Comparison of ENCODE assay signal across 9 cellular contexts in the genomic region with DNA sequence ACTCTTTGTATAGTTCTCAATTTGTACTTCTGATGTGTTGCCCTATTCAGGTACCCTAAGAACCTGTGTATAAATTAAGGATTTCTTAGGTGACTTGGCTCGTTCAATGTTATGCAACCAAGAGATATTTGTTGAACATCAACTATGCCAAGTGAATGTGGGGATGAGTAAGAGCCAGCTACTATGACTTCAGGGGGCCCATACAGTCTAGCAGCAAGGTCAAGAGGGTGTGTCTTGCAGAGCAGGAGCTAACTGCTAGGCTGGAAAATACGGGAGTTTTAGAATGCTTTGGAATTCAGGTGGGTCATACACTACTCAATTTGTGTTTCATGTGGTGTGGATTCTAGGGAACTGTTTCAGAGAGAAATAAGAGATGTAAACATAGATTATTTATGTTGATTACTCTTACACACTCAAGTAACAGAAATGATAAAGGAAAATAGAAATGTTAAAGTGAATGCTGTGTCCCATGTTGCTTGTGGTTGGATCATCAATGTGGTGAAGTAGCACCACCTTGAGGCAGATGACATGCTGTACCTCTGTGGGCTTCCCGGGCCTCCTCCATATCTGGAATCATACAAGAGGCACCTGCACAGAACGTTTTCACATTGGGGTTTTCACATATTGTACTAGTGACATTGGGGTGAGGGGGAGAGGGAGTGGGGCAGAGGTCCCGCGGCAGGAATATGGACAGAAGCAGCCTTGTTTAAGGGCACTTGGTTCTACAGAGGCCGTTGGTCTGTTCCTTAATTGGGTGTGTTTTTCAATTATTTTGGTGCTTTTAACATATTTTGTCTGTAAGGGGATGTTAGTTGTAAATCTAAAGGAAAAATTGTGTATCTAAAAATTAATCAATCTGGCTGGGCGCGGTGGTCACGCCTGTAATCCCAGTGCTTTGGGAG. TPM values are rescaled to one million over a fixed set of nuclear protein-coding genes. Genes with fewer than 3 reads are reported as not detected.
A peak's percentile ranks its signal among the peaks of the same experiment; 100 is the strongest.
DNase-seq lines count a peak whose midpoint lies in the region; ATAC-seq and TF ChIP-seq lines count a peak whose summit lies in the region.
"Had no signal": no experiment of that assay in that cellular context is flagged by ENCODE, and none has a peak within 500 bp of the region (broad histone marks: within the 10 kb centered on the region; RNA-seq: fewer than 3 reads in every experiment).

No MANE protein-coding gene starts in this region.

- no peaks in the 10 kb centered on the region for H3K9me3 Mint-ChIP-seq in CD4-positive, alpha-beta T cell
- no peaks in the 10 kb centered on the region for H3K9me3 Mint-ChIP-seq in nephron

- H3K36me3 ChIP-seq in esophagus muscularis mucosa: peaks cover under 1 to 40% (median 25%) of the 10 kb centered on the region in 4 donors
- H3K36me3 ChIP-seq in aorta (ENCODE audit: control insufficient read depth in 1 of 2, insufficient read depth in 2 of 2, low read length in 1 of 2): peaks cover 0 to 2% of the 10 kb centered on the region in 2 donors

- CTCF ChIA-PET in CD4-positive, alpha-beta T cell (lab: Charles Lee): interaction anchor here (0.5 to 1.0 kb wide), 3 partner anchors 10 to 110 kb away, joined by 4 read pairs; no protein-coding TSS in a partner anchor

- peak; percentile 64 for TF ChIP-seq CTCF in CD4-positive, alpha-beta T cell (IDR thresholded peaks at IDR 0.05)
- TF ChIP-seq CTCF in esophagus muscularis mucosa (IDR thresholded peaks at IDR 0.05) (peak; percentile 46 to 70 (median 50)), nephron (IDR thresholded peaks at IDR 0.05; ENCODE audit: unreplicated experiment in 3 of 3) (peak; percentile 74 to 83 (median 81))

- peak overlapping the region; percentile 60 for H3K27ac Mint-ChIP-seq in CD4-positive, alpha-beta T cell
- H3K27ac Mint-ChIP-seq in nephron: peak overlapping the region; percentile 2 to 19 (median 6)

- POLR2A ChIA-PET in CD4-positive, alpha-beta T cell (lab: Charles Lee): no interaction called here

- H3K4me1 ChIP-seq in esophagus muscularis mucosa (peaks cover 22 to 51% (median 39%) of the 10 kb centered on the region in 4 donors), aorta (ENCODE audit: control insufficient read depth in 1 of 2, insufficient read depth in 2 of 2, low read length in 2 of 2) (peaks cover 0 to 3% of the 10 kb centered on the region in 2 donors)

- H3K4me3 ChIP-seq in esophagus muscularis mucosa: no peak overlapping the region
- no peak overlapping the region for H3K4me3 ChIP-seq in aorta (ENCODE audit: low read length in 2 of 2)
- H3K4me3 ChIP-seq: SK-N-MC had no signal

- H3K27ac ChIP-seq in CD4-positive, alpha-beta T cell (ENCODE audit: low read depth, low read length): no peak overlapping the region
- H3K27ac ChIP-seq in esophagus muscularis mucosa (replicated peaks in 1 of 4): peak overlapping the region in 3 of 4 donors; percentile 5 to 50 (median 44)
- peak overlapping the region in 1 of 2 donors; percentile 36 for H3K27ac ChIP-seq in aorta (ENCODE audit: low read depth in 1 of 2, low read length in 2 of 2)
- H3K27ac ChIP-seq: SK-N-MC had no signal

- no peaks in the 10 kb centered on the region for H3K27me3 Mint-ChIP-seq in CD4-positive, alpha-beta T cell
- H3K27me3 Mint-ChIP-seq in nephron (ENCODE audit: low read depth): no peaks in the 10 kb centered on the region

- ATAC-seq in CD4-positive, alpha-beta T cell (ENCODE audit: poor library complexity): peak; percentile 99
- ATAC-seq in GM18909 (IDR thresholded peaks at IDR 0.05; ENCODE audit: poor library complexity, unreplicated experiment): peak; percentile 85
- ATAC-seq in HG03342 (IDR thresholded peaks at IDR 0.05; ENCODE audit: unreplicated experiment): peak; percentile 75
- ATAC-seq in aorta (ENCODE audit: low FRiP score): peak; percentile 93

- 58% methylated on average over 10 of the region's 10 CpGs for WGBS in esophagus muscularis mucosa
- 44 to 46% methylated on average over 10 of the region's 10 CpGs for WGBS in aorta, 2 donors

- H3K27me3 ChIP-seq in CD4-positive, alpha-beta T cell (ENCODE audit: control insufficient read depth, insufficient read depth, low read length): no peaks in the 10 kb centered on the region
- no peaks in the 10 kb centered on the region for H3K27me3 ChIP-seq in esophagus muscularis mucosa
- H3K27me3 ChIP-seq in aorta (ENCODE audit: control insufficient read depth in 1 of 2, insufficient read depth in 2 of 2, low read length in 1 of 2): no peaks in the 10 kb centered on the region

- peaks cover 25% of the 10 kb centered on the region for H3K4me1 Mint-ChIP-seq in CD4-positive, alpha-beta T cell (ENCODE audit: low read depth)
- H3K4me1 Mint-ChIP-seq in nephron: no peaks in the 10 kb centered on the region

- H3K9me3 ChIP-seq in CD4-positive, alpha-beta T cell (ENCODE audit: control insufficient read depth, low read length): no peaks in the 10 kb centered on the region
- H3K9me3 ChIP-seq in esophagus muscularis mucosa (no peaks in the 10 kb centered on the region), aorta (ENCODE audit: control insufficient read depth, low read length) (no peaks in the 10 kb centered on the region)

- peaks cover 42% of the 10 kb centered on the region for H3K36me3 Mint-ChIP-seq in CD4-positive, alpha-beta T cell (ENCODE audit: low read depth)
- H3K36me3 Mint-ChIP-seq in nephron (ENCODE audit: low read depth): peaks cover 11% of the 10 kb centered on the region

- TF ChIP-seq POLR2A in esophagus muscularis mucosa (IDR thresholded peaks at IDR 0.05; ENCODE audit: low read depth): no peak

- no peak for TF ChIP-seq EP300 in esophagus muscularis mucosa (IDR thresholded peaks at IDR 0.05)

- H3K4me3 Mint-ChIP-seq in CD4-positive, alpha-beta T cell: no peak overlapping the region
- no peak overlapping the region for H3K4me3 Mint-ChIP-seq in nephron

- peak; percentile 18 to 48 (median 24) for DNase-seq in CD4-positive, alpha-beta T cell
- DNase-seq in NCI-H524 treated with DMSO at 0.1 percent for 48 hours (lab: John Stamatoyannopoulos, UW) (peak; percentile 7), esophagus muscularis mucosa (ENCODE audit: extremely low spot score) (no peak), aorta (no peak)
- DNase-seq in activated CD8-positive, alpha-beta memory T cell treated with anti-CD3 and anti-CD28 coated beads, Interleukin-2, amount 50 U/mL, for 4 hours: peak; percentile 34

- intact Hi-C loops in CD4-positive, alpha-beta T cell (cut with DNase I, micrococcal nuclease): loop anchor here (1.0 to 10.0 kb wide), 5 partner anchors 78 to 660 kb away; no protein-coding TSS in a partner anchor
- intact Hi-C loops in esophagus muscularis mucosa (cut with DNase I) (no loop called here), aorta (cut with DNase I) (no loop called here)

RNA-seq across cellular contexts. Expression of gene ARPC5, which starts 12.4 kb away (rescaled TPM):
- 10 to 100 TPM; 21.4 to 23.0 TPM for total RNA-seq in CD4-positive, alpha-beta T cell
- 100 to 1,000 TPM in 1 of 4 donors, 10 to 100 TPM in 3; 80.6 to 111 (median 91.1) TPM for total RNA-seq in esophagus muscularis mucosa
- total RNA-seq in aorta: 100 to 1,000 TPM; 115 to 131 TPM
- 100 to 1,000 TPM in 1 of 2 donors, 10 to 100 TPM in 1; 90.6 to 162 TPM for polyA plus RNA-seq in aorta

RNA-seq across cellular contexts. Expression of gene APOBEC4, which starts 30.0 kb away (rescaled TPM):
- not detected for total RNA-seq in CD4-positive, alpha-beta T cell
- total RNA-seq in esophagus muscularis mucosa: not detected
- total RNA-seq in aorta: not detected
- not detected for polyA plus RNA-seq in aorta

RNA-seq across cellular contexts. Expression of gene NCF2, which starts 32.9 kb away (rescaled TPM):
- 1 to 10 TPM; 2.9 to 3.1 TPM for total RNA-seq in CD4-positive, alpha-beta T cell
- total RNA-seq in esophagus muscularis mucosa (10 to 100 TPM in 1 of 4 donors, 1 to 10 TPM in 3; 5.2 to 26.0 (median 9.5) TPM), aorta (10 to 100 TPM; 17.0 to 28.0 TPM)
- polyA plus RNA-seq in aorta: 10 to 100 TPM in 1 of 2 donors, 1 to 10 TPM in 1; 2.2 to 19.8 TPM

Comparison
In these comparisons a context has a peak if more than half of its experiments do, and no peak if none do; other contexts are left out.
1. DNase-seq: peak in CD4-positive, alpha-beta T cell (10 of 10), NCI-H524 treated with DMSO at 0.1 percent for 48 hours (single experiment) and activated CD8-positive, alpha-beta memory T cell treated with anti-CD3 and anti-CD28 coated beads, Interleukin-2, amount 50 U/mL, for 4 hours (single experiment); none in esophagus muscularis mucosa (single experiment) and aorta (0 of 2).
2. intact Hi-C loops: an anchor here in CD4-positive, alpha-beta T cell (1.0 to 10.0 kb wide); none called in esophagus muscularis mucosa and aorta.
3. Peak in every context shown above with its lines, with median percentiles within 50 percentile points of each other: ATAC-seq and CTCF ChIP-seq.